In the genomic region with DNA sequence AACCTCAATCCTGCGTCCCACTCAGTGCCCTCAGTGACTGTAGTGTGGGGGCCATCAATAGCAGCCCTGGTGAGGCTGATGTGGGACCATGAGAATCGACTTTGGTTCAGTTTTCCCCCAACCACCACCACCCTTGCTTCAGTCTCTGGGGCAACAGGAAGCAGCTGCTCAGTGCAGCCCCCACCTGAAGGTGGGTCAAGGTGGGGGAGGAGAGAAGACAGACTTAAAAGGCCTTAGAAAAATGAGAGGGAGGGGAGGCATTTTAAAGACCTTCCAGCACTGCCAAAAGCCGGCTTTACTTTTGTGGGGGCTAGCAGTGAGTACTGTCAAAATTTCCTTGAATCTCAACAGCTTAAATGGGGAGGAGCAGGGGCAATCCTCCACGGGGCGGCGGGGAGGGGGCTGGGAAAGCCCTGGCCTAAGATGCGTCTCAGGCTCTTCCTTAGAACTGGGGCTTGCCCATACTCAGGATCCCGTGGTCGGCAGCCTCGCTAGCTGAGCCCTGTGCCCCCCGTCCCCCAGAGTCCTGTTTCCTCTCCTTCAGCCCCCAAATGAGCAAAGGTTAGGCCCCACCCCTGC, we compare ENCODE assay signal across 8 cellular contexts. TPM values are rescaled to one million over a fixed set of nuclear protein-coding genes. Genes with fewer than 3 reads are reported as not detected.
A peak's percentile ranks its signal among the peaks of the same experiment; 100 is the strongest.
DNase-seq lines count a peak whose midpoint lies in the region; ATAC-seq lines count a peak whose summit lies in the region.

No MANE protein-coding gene starts in this region.

- H3K4me3 Mint-ChIP-seq in immature natural killer cell = peak overlapping the region; percentile 90 to 100 (median 94)

- no peaks in the 10 kb centered on the region for H3K9me3 ChIP-seq in stomach smooth muscle (ENCODE audit: control insufficient read depth in 2 of 2, low read length in 2 of 2)

- no peaks in the 10 kb centered on the region for H3K9me3 Mint-ChIP-seq in activated naive CD4-positive, alpha-beta T cell treated with anti-CD3 and anti-CD28 coated beads, Interleukin-2, amount 50 U/mL, for 72 hours
- H3K9me3 Mint-ChIP-seq in immature natural killer cell = no peaks in the 10 kb centered on the region

- peak overlapping the region; percentile 95 for H3K27ac ChIP-seq in stomach smooth muscle (ENCODE audit: low read length)

- H3K4me1 Mint-ChIP-seq in immature natural killer cell = peaks cover 65 to 70% of the 10 kb centered on the region in 2 donors

- peaks cover 48% of the 10 kb centered on the region for H3K4me1 ChIP-seq in stomach smooth muscle (ENCODE audit: control insufficient read depth, insufficient read depth, low read length)

- peak overlapping the region; percentile 91 to 92 for H3K27ac Mint-ChIP-seq in activated naive CD4-positive, alpha-beta T cell treated with anti-CD3 and anti-CD28 coated beads, Interleukin-2, amount 50 U/mL, for 72 hours
- peak overlapping the region; percentile 94 to 99 (median 98) for H3K27ac Mint-ChIP-seq in immature natural killer cell

- peaks cover 0 to 11% (median 6%) of the 10 kb centered on the region in 3 donors for H3K27me3 Mint-ChIP-seq in immature natural killer cell (ENCODE audit: low read depth in 3 of 3)

- peaks cover 23 to 25% of the 10 kb centered on the region in 2 donors for H3K36me3 ChIP-seq in stomach smooth muscle (ENCODE audit: control insufficient read depth in 2 of 2, insufficient read depth in 2 of 2, low read length in 2 of 2)

- peaks cover 6 to 23% of the 10 kb centered on the region in 2 donors for H3K36me3 Mint-ChIP-seq in activated naive CD4-positive, alpha-beta T cell treated with anti-CD3 and anti-CD28 coated beads, Interleukin-2, amount 50 U/mL, for 72 hours
- peaks cover 4 to 27% (median 16%) of the 10 kb centered on the region in 3 donors for H3K36me3 Mint-ChIP-seq in immature natural killer cell

- peak; percentile 69 for DNase-seq in activated effector memory CD4-positive, alpha-beta T cell treated with anti-CD3 and anti-CD28 coated beads, Interleukin-2, amount 50 U/mL, for 16 hours
- no peak for DNase-seq in activated effector memory CD4-positive, alpha-beta T cell treated with Interleukin-2 at 50 U/mL for 16 hours
- DNase-seq in activated naive CD4-positive, alpha-beta T cell treated with anti-CD3 and anti-CD28 coated beads, Interleukin-2, amount 50 U/mL, for 72 hours (ENCODE audit: low spot score in 2 of 2) = no peak
- peak; percentile 26 to 38 (median 29) for DNase-seq in immature natural killer cell
- no peak for DNase-seq in stimulated activated naive CD4-positive, alpha-beta T cell treated with Interleukin-2 at 50 U/mL for 16 hours (lab: John Stamatoyannopoulos, UW)
- DNase-seq in SKM-1 (lab: John Stamatoyannopoulos, UW; ENCODE audit: unreplicated experiment) = no peak

- no peaks in the 10 kb centered on the region for H3K27me3 ChIP-seq in stomach smooth muscle (ENCODE audit: control insufficient read depth in 1 of 2, insufficient read depth in 2 of 2, low read length in 2 of 2)

- peak overlapping the region; percentile 86 to 88 for H3K4me3 ChIP-seq in stomach smooth muscle (ENCODE audit: low read length in 2 of 2)

- ATAC-seq in activated naive CD4-positive, alpha-beta T cell treated with anti-CD3 and anti-CD28 coated beads, Interleukin-2, amount 50 U/mL, for 72 hours = peak in 1 of 2 donors; percentile 1
- no peak for ATAC-seq in HG03432 (IDR thresholded peaks at IDR 0.05; ENCODE audit: unreplicated experiment)

- peak overlapping the region; percentile 79 to 88 for H3K9ac ChIP-seq in stomach smooth muscle (ENCODE audit: low read length in 2 of 2)

RNA-seq across cellular contexts. Expression of a gene that starts 5.5 kb away (rescaled TPM):
- total RNA-seq in activated naive CD4-positive, alpha-beta T cell treated with anti-CD3 and anti-CD28 coated beads, Interleukin-2, amount 50 U/mL, for 72 hours = 100 to 1,000 TPM in 1 of 2 donors, 10 to 100 TPM in 1; 92.0 to 113 TPM
- polyA plus RNA-seq in immature natural killer cell = 10 to 100 TPM in 2 of 3 donors, 1 to 10 TPM in 1; 6.5 to 37.5 (median 11.9) TPM

RNA-seq across cellular contexts. Expression of a gene that starts 10.2 kb away (rescaled TPM):
- 100 to 1,000 TPM; 788 to 897 TPM for total RNA-seq in activated naive CD4-positive, alpha-beta T cell treated with anti-CD3 and anti-CD28 coated beads, Interleukin-2, amount 50 U/mL, for 72 hours
- 1,000 to 10,000 TPM in 1 of 3 donors, 100 to 1,000 TPM in 2; 795 to 1,475 (median 867) TPM for polyA plus RNA-seq in immature natural killer cell

RNA-seq across cellular contexts. Expression of a gene that starts 52.5 kb away (rescaled TPM):
- 100 to 1,000 TPM; 285 to 294 TPM for total RNA-seq in activated naive CD4-positive, alpha-beta T cell treated with anti-CD3 and anti-CD28 coated beads, Interleukin-2, amount 50 U/mL, for 72 hours
- 100 to 1,000 TPM; 175 to 222 (median 180) TPM for polyA plus RNA-seq in immature natural killer cell

Comparison
In these comparisons a context has a peak if more than half of its experiments do, and no peak if none do; other contexts are left out.
1. DNase-seq: peak in activated effector memory CD4-positive, alpha-beta T cell treated with anti-CD3 and anti-CD28 coated beads, Interleukin-2, amount 50 U/mL, for 16 hours (single experiment) and immature natural killer cell (3 of 3); none in activated effector memory CD4-positive, alpha-beta T cell treated with Interleukin-2 at 50 U/mL for 16 hours (single experiment), activated naive CD4-positive, alpha-beta T cell treated with anti-CD3 and anti-CD28 coated beads, Interleukin-2, amount 50 U/mL, for 72 hours (0 of 2), stimulated activated naive CD4-positive, alpha-beta T cell treated with Interleukin-2 at 50 U/mL for 16 hours (single experiment) and SKM-1 (single experiment).